ENCODE assay signal across 9 cellular contexts in genomic region chr1:228275154-228275434, GRCh38.
DNase-seq lines count a peak whose midpoint lies in the region; ATAC-seq, FAIRE-seq and TF ChIP-seq lines count a peak whose summit lies in the region.
"Had no signal": no experiment of that assay in that cellular context is flagged by ENCODE, and none has a peak within 500 bp of the region (broad histone marks: within the 10 kb centered on the region; RNA-seq: fewer than 3 reads in every experiment).

No MANE protein-coding gene starts in this region.

- no peak overlapping the region for H3K27ac ChIP-seq in PC-3 (ENCODE audit: low read length)
- H3K27ac ChIP-seq: epithelial cell of prostate had no signal

- H3K9ac ChIP-seq in PC-3 (ENCODE audit: low read length): peak overlapping the region; percentile 66

- TF ChIP-seq CTCF in BJ (IDR thresholded peaks at IDR 0.05; ENCODE audit: insufficient read depth, low read depth, low read length): no peak
- TF ChIP-seq CTCF in PC-3 (conservative IDR thresholded peaks at IDR 0.05; ENCODE audit: low read depth, low read length): no peak
- TF ChIP-seq CTCF in epithelial cell of esophagus (IDR thresholded peaks at IDR 0.05; ENCODE audit: insufficient read depth, low read depth, low read length, missing control alignments): no peak

- no peak for FAIRE-seq in urothelium cell line (lab: Jason Lieb, UNC)

- no peaks in the 10 kb centered on the region for H3K79me2 ChIP-seq in PC-3 (ENCODE audit: low read length)

- H3K4me1 ChIP-seq in PC-3 (ENCODE audit: insufficient read depth, low read length) (peaks cover 4% of the 10 kb centered on the region; the same call in 1 of the 2 replicates), neuron (ENCODE audit: insufficient read depth, low read length) (no peaks in the 10 kb centered on the region)

- peak overlapping the region; percentile 93 for H3K4me2 ChIP-seq in PC-3 (ENCODE audit: low read length)

- peaks cover 3% of the 10 kb centered on the region for H3K36me3 ChIP-seq in BJ (ENCODE audit: control insufficient read depth, insufficient read depth, low read length)
- H3K36me3 ChIP-seq in PC-3 (ENCODE audit: low read depth, low read length): no peaks in the 10 kb centered on the region; the same call in 1 of the 2 replicates
- no peaks in the 10 kb centered on the region for H3K36me3 ChIP-seq in neuron (ENCODE audit: insufficient read depth, low read length)

- H4K20me1 ChIP-seq in PC-3 (ENCODE audit: low read length): no peaks in the 10 kb centered on the region

- CTCF ChIA-PET in BJ (lab: Yijun Ruan, JAX): interaction anchor here (1.2 to 1.6 kb wide), 2 partner anchors 9 to 61 kb away, joined by 3 to 4 read pairs; no protein-coding TSS in a partner anchor
- CTCF ChIA-PET in PC-3 (lab: Charles Lee): no interaction called here

- POLR2A ChIA-PET in BJ (lab: Charles Lee) (interaction anchor here (1.0 kb wide), 1 partner anchor 10 kb away, joined by 4 read pairs; no protein-coding TSS in a partner anchor), PC-3 (lab: Charles Lee; ENCODE audit: unreplicated experiment) (interaction anchor here (0.6 kb wide), 1 partner anchor 38 kb away, joined by 3 read pairs; no protein-coding TSS in a partner anchor)

- intact Hi-C loops in PC-3 (cut with micrococcal nuclease): no loop called here

- H2AFZ ChIP-seq in PC-3 (ENCODE audit: low read length) (peak overlapping the region; percentile 88), neuron (ENCODE audit: low read depth, low read length) (peak overlapping the region; percentile 74)

- ATAC-seq in PC-3 (no peak), GM18870 (IDR thresholded peaks at IDR 0.05; ENCODE audit: unreplicated experiment) (no peak), HG02571 (IDR thresholded peaks at IDR 0.05; ENCODE audit: unreplicated experiment) (no peak)

- no peaks in the 10 kb centered on the region for H3K9me2 ChIP-seq in PC-3 (replicated peaks; ENCODE audit: low read length)

- DNase-seq in BJ (ENCODE audit: low read depth): no peak
- DNase-seq in PC-3: no peak
- no peak for DNase-seq in epithelial cell of esophagus (ENCODE audit: low read depth)
- DNase-seq in urothelium cell line (ENCODE audit: low spot score): no peak
- DNase-seq in NCI-H774 (lab: John Stamatoyannopoulos, UW): no peak

- no peaks in the 10 kb centered on the region for H3K27me3 ChIP-seq in BJ (ENCODE audit: control insufficient read depth, insufficient read depth, low read length)
- H3K27me3 ChIP-seq in PC-3 (ENCODE audit: low read length): no peaks in the 10 kb centered on the region
- H3K27me3 ChIP-seq in neuron (ENCODE audit: insufficient read depth, low read length): no peaks in the 10 kb centered on the region

- H3K9me3 ChIP-seq in PC-3 (ENCODE audit: low read length): no peaks in the 10 kb centered on the region
- H3K9me3 ChIP-seq in neuron (ENCODE audit: low read length): no peaks in the 10 kb centered on the region

- H3K4me3 ChIP-seq in BJ (ENCODE audit: low read depth, low read length): peak overlapping the region; percentile 62
- peak overlapping the region; percentile 73 for H3K4me3 ChIP-seq in PC-3 (ENCODE audit: low read length)
- peak overlapping the region; percentile 52 for H3K4me3 ChIP-seq in epithelial cell of esophagus (ENCODE audit: low read length)
- peak overlapping the region; percentile 49 for H3K4me3 ChIP-seq in neuron (ENCODE audit: low read length)

- BruUV-seq in PC-3 (replicated peaks; lab: Mats Ljungman, UMichigan): no TSS peak

- no peaks in the 10 kb centered on the region for H3F3A ChIP-seq in PC-3 (ENCODE audit: low read length, unreplicated experiment)
